8 cellular contexts compared by ENCODE assay signal in genomic region chr1:45932205-45932604, GRCh38.
DNase-seq lines count a peak whose midpoint lies in the region; ATAC-seq, FAIRE-seq and TF ChIP-seq lines count a peak whose summit lies in the region.
"Not testable (repeated sequence)": the region's sequence is repeated elsewhere in the genome, so short reads cannot be mapped to it uniquely, and the experiment has no call there.

No MANE protein-coding gene starts in this region.

- H3K27me3 ChIP-seq in SU-DHL-6 (ENCODE audit: low read length); colonic mucosa; trophoblast cell (ENCODE audit: insufficient read depth, low read length); gastrocnemius medialis; small intestine (ENCODE audit: control insufficient read depth in 2 of 2, insufficient read depth in 2 of 2, low read length in 2 of 2); transverse colon: not testable (repeated sequence)

- not testable (repeated sequence) for H4K20me1 ChIP-seq in SU-DHL-6 (ENCODE audit: low read depth, low read length)

- H3K4me1 ChIP-seq in colonic mucosa; mucosa of descending colon (ENCODE audit: low read depth); trophoblast cell (ENCODE audit: control insufficient read depth in 1 of 2, insufficient read depth in 2 of 2, low read length in 2 of 2); small intestine (ENCODE audit: control insufficient read depth in 2 of 2, insufficient read depth in 1 of 2, low read depth in 1 of 2, low read length in 1 of 2): not testable (repeated sequence)
- H3K4me1 ChIP-seq in gastrocnemius medialis (peaks cover 34 to 38% of the 10 kb centered on the region in 2 donors), transverse colon (peaks cover 4 to 21% (median 13%) of the 10 kb centered on the region in 4 donors)

- not testable (repeated sequence) for H3K9me2 ChIP-seq in SU-DHL-6 (replicated peaks; ENCODE audit: insufficient read depth, low read length)

- intact Hi-C loops in colonic mucosa (cut with DNase I); left colon (cut with DNase I, micrococcal nuclease); mucosa of descending colon (cut with DNase I, micrococcal nuclease); gastrocnemius medialis (cut with DNase I; ENCODE audit: low total_unique reads); transverse colon (cut with DNase I; ENCODE audit: low total_unique reads): not testable (repeated sequence)

- H2BK5ac ChIP-seq in trophoblast cell (ENCODE audit: low read depth, low read length, poor library complexity) = not testable (repeated sequence)

- not testable (repeated sequence) for H2BK120ac ChIP-seq in trophoblast cell (ENCODE audit: insufficient read depth, low read length, poor library complexity)

- H3K27ac ChIP-seq in SU-DHL-6 (ENCODE audit: low read depth, low read length) (peak overlapping the region; percentile 43; the same call in 1 of the 2 replicates), gastrocnemius medialis (peak overlapping the region in 3 of 4 donors; percentile 7 to 91 (median 91))
- not testable (repeated sequence) for H3K27ac ChIP-seq in colonic mucosa; trophoblast cell (ENCODE audit: low read depth, low read length); small intestine (ENCODE audit: low read depth in 1 of 2, low read length in 1 of 2); transverse colon

- not testable (repeated sequence) for TF ChIP-seq POLR2A in gastrocnemius medialis (IDR thresholded peaks at IDR 0.05); transverse colon (IDR thresholded peaks at IDR 0.05)

- H3K14ac ChIP-seq in trophoblast cell (ENCODE audit: low read length) = not testable (repeated sequence)

- H2BK12ac ChIP-seq in trophoblast cell (ENCODE audit: low read length) = not testable (repeated sequence)

- not testable (repeated sequence) for H4K12ac ChIP-seq in trophoblast cell (ENCODE audit: low read depth, low read length)

- H3K79me2 ChIP-seq in SU-DHL-6 (ENCODE audit: insufficient read depth, low read length) = peaks cover 78% of the 10 kb centered on the region
- H3K79me2 ChIP-seq in trophoblast cell (ENCODE audit: control insufficient read depth, insufficient read depth, low read length, poor library complexity) = not testable (repeated sequence)

- not testable (repeated sequence) for H3K23ac ChIP-seq in trophoblast cell (ENCODE audit: low read length)

- H4K8ac ChIP-seq in trophoblast cell (ENCODE audit: low read depth, low read length) = not testable (repeated sequence)

- not testable (repeated sequence) for H3K4me2 ChIP-seq in SU-DHL-6 (ENCODE audit: low read depth, low read length, poor library complexity, severe bottlenecking); trophoblast cell (ENCODE audit: low read length)

- not testable (repeated sequence) for H3K4ac ChIP-seq in trophoblast cell (ENCODE audit: low read depth, low read length)

- peak overlapping the region; percentile 29 for H2AK5ac ChIP-seq in trophoblast cell (ENCODE audit: low read length)

- not testable (repeated sequence) for H2AFZ ChIP-seq in SU-DHL-6 (ENCODE audit: low read depth, low read length, severe bottlenecking); trophoblast cell (ENCODE audit: insufficient read depth, low read length, poor library complexity)

- DNase-seq in colonic mucosa = peak; percentile 22
- not testable (repeated sequence) for DNase-seq in left colon, mucosa of descending colon, trophoblast cell, gastrocnemius medialis
- DNase-seq in small intestine = peak; percentile 48
- DNase-seq in transverse colon = peak; percentile 35

- H3K9me3 ChIP-seq in SU-DHL-6 (ENCODE audit: insufficient read depth, low read length); colonic mucosa; mucosa of descending colon; trophoblast cell (ENCODE audit: insufficient read depth, low read depth, low read length); gastrocnemius medialis; small intestine (ENCODE audit: control insufficient read depth, low read depth); transverse colon: not testable (repeated sequence)

- FAIRE-seq in small intestine (lab: Jason Lieb, UNC) = not testable (repeated sequence)

- H4K91ac ChIP-seq in trophoblast cell (ENCODE audit: low read depth, low read length) = not testable (repeated sequence)

- TF ChIP-seq CTCF in SU-DHL-6 (IDR thresholded peaks at IDR 0.05; ENCODE audit: insufficient read depth, low read length, poor library complexity, severe bottlenecking); colonic mucosa (IDR thresholded peaks at IDR 0.05); mucosa of descending colon (IDR thresholded peaks at IDR 0.05); gastrocnemius medialis (IDR thresholded peaks at IDR 0.05 in 4 of 5, conservative IDR thresholded peaks at IDR 0.05 in 1 of 5); transverse colon (IDR thresholded peaks at IDR 0.05): not testable (repeated sequence)

- peak; percentile 84 for ATAC-seq in left colon
- ATAC-seq in mucosa of descending colon = peak; percentile 82
- not testable (repeated sequence) for ATAC-seq in gastrocnemius medialis

- not testable (repeated sequence) for H3K9ac ChIP-seq in SU-DHL-6 (ENCODE audit: low read length); colonic mucosa (ENCODE audit: low read depth in 2 of 2, low read length in 2 of 2); trophoblast cell (ENCODE audit: low read length)

- H3K4me3 ChIP-seq in SU-DHL-6 (ENCODE audit: insufficient read depth, low read length, poor library complexity, severe bottlenecking); colonic mucosa; mucosa of descending colon; trophoblast cell (ENCODE audit: low read depth, low read length); gastrocnemius medialis; small intestine (ENCODE audit: low read depth in 1 of 2, low read length in 2 of 2); transverse colon: not testable (repeated sequence)

- H3F3A ChIP-seq in SU-DHL-6 (ENCODE audit: insufficient read depth) = peaks cover 36% of the 10 kb centered on the region

- H3K36me3 ChIP-seq in SU-DHL-6 (ENCODE audit: low read length); colonic mucosa; mucosa of descending colon (ENCODE audit: low read depth); trophoblast cell (ENCODE audit: control insufficient read depth in 1 of 2, insufficient read depth in 2 of 2, low read length in 2 of 2); gastrocnemius medialis; small intestine (ENCODE audit: control insufficient read depth in 2 of 2, insufficient read depth in 2 of 2, low read length in 2 of 2); transverse colon: not testable (repeated sequence)

- WGBS in trophoblast cell (ENCODE audit: extremely low coverage, insufficient coverage, insufficient read length) = no CpG with 5 or more reads among the region's 6 CpGs
- WGBS in small intestine, 3 donors = 68 to 81% (median 73%) methylated on average over 6 of the region's 6 CpGs
- WGBS in transverse colon (ENCODE audit: low coverage in 1 of 2), 2 donors = 71% methylated on average over 6 of the region's 6 CpGs; no CpG with 5 or more reads in 1 of the 2 donors

- not testable (repeated sequence) for H3K79me1 ChIP-seq in trophoblast cell (ENCODE audit: low read length)

- not testable (repeated sequence) for H3K18ac ChIP-seq in trophoblast cell (ENCODE audit: low read length)

- TF ChIP-seq EP300 in transverse colon (IDR thresholded peaks at IDR 0.05; ENCODE audit: low read depth) = not testable (repeated sequence)

- in situ Hi-C loops in gastrocnemius medialis (cut with MboI; ENCODE audit: low sequenced_read_pairs in 4 of 4); transverse colon (cut with MboI; ENCODE audit: low pct_ligation_motif_present in 1 of 4, low pct_unique_long_range_greater_than_20kb in 1 of 4, low sequenced_read_pairs in 3 of 4): not testable (repeated sequence)
